27 cellular contexts compared by ENCODE assay signal in genomic region chr11:15562230-15562629, GRCh38.
"Had no signal": no experiment of that assay in that cellular context is flagged by ENCODE, and none has a peak within 500 bp of the region (broad histone marks: within the 10 kb centered on the region; RNA-seq: fewer than 3 reads in every experiment).

No MANE protein-coding gene starts in this region.

- H3K4me3 Mint-ChIP-seq: activated CD8-positive, alpha-beta T cell treated with anti-CD3 and anti-CD28 coated beads for 36 hours; activated naive CD4-positive, alpha-beta T cell treated with anti-CD3 and anti-CD28 coated beads for 36 hours; activated naive CD8-positive, alpha-beta T cell treated with anti-CD3 and anti-CD28 coated beads, Interleukin-2, amount 10 ng/mL, durations not matched to agents 7 days and 5 days; activated T-helper 1 cell treated with anti-CD3 and anti-CD28 coated beads, Interleukin-12 subunit alpha, Interleukin-12 subunit beta, Interleukin-2, Interleukin-4 antibody, amounts not matched to agents 30 ng/mL and 10 ng/mL and 1 ng/mL, durations not matched to agents 14 hours and 24 hours and 36 hours; effector memory CD8-positive, alpha-beta T cell; WTC11 had no signal

- H3K27me3 ChIP-seq: gastrocnemius medialis, heart left ventricle had no signal

- H3K27me3 Mint-ChIP-seq: activated CD8-positive, alpha-beta T cell treated with anti-CD3 and anti-CD28 coated beads for 36 hours; effector memory CD8-positive, alpha-beta T cell had no signal

- H3K4me3 ChIP-seq: gastrocnemius medialis, heart left ventricle had no signal

- H3K9me3 ChIP-seq: gastrocnemius medialis, heart left ventricle had no signal

- H3K27ac Mint-ChIP-seq: activated CD8-positive, alpha-beta T cell treated with anti-CD3 and anti-CD28 coated beads for 36 hours; activated naive CD4-positive, alpha-beta T cell treated with anti-CD3 and anti-CD28 coated beads for 36 hours; activated naive CD4-positive, alpha-beta T cell treated with anti-CD3 and anti-CD28 coated beads, Interleukin-2, amount 50 U/mL, for 72 hours; activated naive CD8-positive, alpha-beta T cell treated with anti-CD3 and anti-CD28 coated beads, Interleukin-2, amount 10 ng/mL, durations not matched to agents 7 days and 5 days; activated T-helper 1 cell treated with anti-CD3 and anti-CD28 coated beads, Interleukin-12 subunit alpha, Interleukin-12 subunit beta, Interleukin-2, Interleukin-4 antibody, amounts not matched to agents 30 ng/mL and 10 ng/mL and 1 ng/mL, durations not matched to agents 14 hours and 24 hours and 36 hours; activated T-helper 2 cell treated with anti-CD3 and anti-CD28 coated beads, Interferon-gamma antibody, Interleukin-2, Interleukin-4, amounts not matched to agents 10 μg/mL and 5 μg/mL and 100 μg/mL, durations not matched to agents 14 hours and 24 hours and 36 hours; effector memory CD8-positive, alpha-beta T cell; WTC11 had no signal

- H3K4me1 ChIP-seq: gastrocnemius medialis had no signal

- H3K9me3 Mint-ChIP-seq: activated CD8-positive, alpha-beta T cell treated with anti-CD3 and anti-CD28 coated beads for 36 hours; activated naive CD4-positive, alpha-beta T cell treated with anti-CD3 and anti-CD28 coated beads for 36 hours; activated naive CD8-positive, alpha-beta T cell treated with anti-CD3 and anti-CD28 coated beads, Interleukin-2, amount 10 ng/mL, durations not matched to agents 7 days and 5 days; activated T-helper 1 cell treated with anti-CD3 and anti-CD28 coated beads, Interleukin-12 subunit alpha, Interleukin-12 subunit beta, Interleukin-2, Interleukin-4 antibody, amounts not matched to agents 30 ng/mL and 10 ng/mL and 1 ng/mL, durations not matched to agents 14 hours and 24 hours and 36 hours had no signal

- H3K36me3 Mint-ChIP-seq: activated naive CD4-positive, alpha-beta T cell treated with anti-CD3 and anti-CD28 coated beads, Interleukin-2, amount 50 U/mL, for 72 hours; activated naive CD8-positive, alpha-beta T cell treated with anti-CD3 and anti-CD28 coated beads, Interleukin-2, amount 10 ng/mL, durations not matched to agents 7 days and 5 days had no signal

- H3K4me1 Mint-ChIP-seq: activated naive CD8-positive, alpha-beta T cell treated with anti-CD3 and anti-CD28 coated beads, Interleukin-2, amount 10 ng/mL, durations not matched to agents 7 days and 5 days had no signal

- H3K36me3 ChIP-seq: gastrocnemius medialis, heart left ventricle had no signal

- ATAC-seq: activated CD8-positive, alpha-beta T cell treated with anti-CD3 and anti-CD28 coated beads for 36 hours; activated naive CD4-positive, alpha-beta T cell treated with anti-CD3 and anti-CD28 coated beads, Interleukin-2, amount 50 U/mL, for 72 hours; effector memory CD8-positive, alpha-beta T cell; gastrocnemius medialis; heart left ventricle; WTC11 had no signal

- H3K27ac ChIP-seq: epithelial cell of prostate, gastrocnemius medialis, heart left ventricle, VCaP had no signal

- DNase-seq: activated CD4-positive, alpha-beta T cell treated with anti-CD3 and anti-CD28 coated beads for 1 hour; activated CD4-positive, alpha-beta T cell treated with anti-CD3 and anti-CD28 coated beads for 4 hours; activated CD4-positive, alpha-beta T cell treated with anti-CD3 and anti-CD28 coated beads, Interleukin-2, amount 50 U/mL, for 1 hour; activated CD4-positive, alpha-beta T cell treated with anti-CD3 and anti-CD28 coated beads, Interleukin-2, amount 50 U/mL, for 48 hours; activated CD8-positive, alpha-beta memory T cell treated with anti-CD3 and anti-CD28 coated beads for 24 hours; activated CD8-positive, alpha-beta T cell treated with anti-CD3 and anti-CD28 coated beads for 36 hours; activated effector memory CD4-positive, alpha-beta T cell treated with anti-CD3 and anti-CD28 coated beads, Interleukin-2, amount 50 U/mL, for 16 hours; activated naive CD4-positive, alpha-beta T cell treated with anti-CD3 and anti-CD28 coated beads for 36 hours; activated naive CD8-positive, alpha-beta T cell treated with anti-CD3 and anti-CD28 coated beads, Interleukin-2, amount 10 ng/mL, durations not matched to agents 7 days and 5 days; activated T-cell treated with anti-CD3 and anti-CD28 coated beads, Interleukin-2, amount 50 U/mL, for 48 hours; anterior cingulate cortex; caudate nucleus; cortex of kidney; dermis blood vessel endothelial cell; effector CD4-positive, alpha-beta T cell; effector memory CD8-positive, alpha-beta T cell; foreskin fibroblast; gastrocnemius medialis; glutamatergic neuron; heart left ventricle; T-helper 2 cell had no signal
